Comparison of ENCODE assay signal across 8 cellular contexts in genomic region chr12:106773286-106773685, GRCh38. TPM values are rescaled to one million over a fixed set of nuclear protein-coding genes. Genes with fewer than 3 reads are reported as not detected.
A peak's percentile ranks its signal among the peaks of the same experiment; 100 is the strongest.
DNase-seq lines count a peak whose midpoint lies in the region; ATAC-seq and TF ChIP-seq lines count a peak whose summit lies in the region.

No MANE protein-coding gene starts in this region.

- no TSS peak for BruUV-seq in Panc1 (replicated peaks; lab: Mats Ljungman, UMichigan)

- H3K9me3 ChIP-seq in DOHH2 (ENCODE audit: control insufficient read depth, insufficient read depth, low read length), result no peaks in the 10 kb centered on the region
- H3K9me3 ChIP-seq in Panc1 (ENCODE audit: control insufficient read depth, insufficient read depth, low read depth, low read length), result no peaks in the 10 kb centered on the region
- H3K9me3 ChIP-seq in prostate gland, result no peaks in the 10 kb centered on the region

- DNase-seq in Panc1 (ENCODE audit: low read depth, low spot score) (no peak), epithelial cell of proximal tubule (ENCODE audit: low read depth) (peak; percentile 27), prostate gland (ENCODE audit: low spot score) (no peak), RPMI8226 (no peak), pons (ENCODE audit: low spot score) (no peak), NCI-H524 treated with DMSO at 0.1 percent for 48 hours (lab: John Stamatoyannopoulos, UW) (no peak)

- H3K79me2 ChIP-seq in DOHH2 (ENCODE audit: control insufficient read depth, low read length), result peaks cover 30% of the 10 kb centered on the region

- H3K4me3 ChIP-seq in DOHH2 (ENCODE audit: low read length), result peak overlapping the region; percentile 87
- H3K4me3 ChIP-seq in Panc1 (ENCODE audit: low read depth in 2 of 2, low read length in 2 of 2), result peak overlapping the region; percentile 84 to 98
- H3K4me3 ChIP-seq in epithelial cell of proximal tubule (ENCODE audit: low read depth, low read length), result peak overlapping the region; percentile 99
- peak overlapping the region; percentile 84 to 87 for H3K4me3 ChIP-seq in prostate gland

- no peak for ATAC-seq in Panc1
- ATAC-seq in HG02973 (IDR thresholded peaks at IDR 0.05; ENCODE audit: unreplicated experiment), result no peak

- POLR2A ChIA-PET in Panc1 (lab: Charles Lee), result no interaction called here

- 0 out of 2 replicates have a peak, but pooled peaks cover 5% of the 10 kb centered on the region for H4K20me1 ChIP-seq in DOHH2 (ENCODE audit: control insufficient read depth, insufficient read depth, low read depth, low read length)

- TF ChIP-seq CTCF in DOHH2 (IDR thresholded peaks at IDR 0.05; ENCODE audit: low read depth, low read length, poor library complexity, severe bottlenecking), result no peak
- TF ChIP-seq CTCF in Panc1 (IDR thresholded peaks at IDR 0.05), result no peak
- TF ChIP-seq CTCF in epithelial cell of proximal tubule (conservative IDR thresholded peaks at IDR 0.05; ENCODE audit: low read depth, low read length), result no peak
- no peak for TF ChIP-seq CTCF in prostate gland (IDR thresholded peaks at IDR 0.05)

- H3K27me3 ChIP-seq in DOHH2 (ENCODE audit: control insufficient read depth, low read length) (peaks cover 25% of the 10 kb centered on the region), Panc1 (ENCODE audit: control insufficient read depth, insufficient read depth, low read length) (no peaks in the 10 kb centered on the region), prostate gland (replicated peaks; ENCODE audit: insufficient read depth) (no peaks in the 10 kb centered on the region)

- no peaks in the 10 kb centered on the region for H3K9me2 ChIP-seq in DOHH2 (replicated peaks; ENCODE audit: control insufficient read depth, low read length)

- intact Hi-C loops in Panc1 (cut with micrococcal nuclease; ENCODE audit: unreplicated experiment), result no loop called here
- intact Hi-C loops in prostate gland (cut with DNase I), result loop anchor here (10.0 kb wide), 1 partner anchor 322 kb away; the partner anchor contains the start of gene CRY1

- CTCF ChIA-PET in Panc1 (lab: Charles Lee), result no interaction called here

- H3K27ac ChIP-seq in DOHH2 (ENCODE audit: low read depth, low read length) (no peak overlapping the region), Panc1 (ENCODE audit: low read length) (peak overlapping the region; percentile 99), prostate gland (peak overlapping the region; percentile 90 to 95)

- H3K4me2 ChIP-seq in DOHH2 (ENCODE audit: low read length), result peak overlapping the region; percentile 87

- no peaks in the 10 kb centered on the region; the same call in 1 of the 2 replicates for H3K36me3 ChIP-seq in DOHH2 (ENCODE audit: control insufficient read depth, low read length)
- H3K36me3 ChIP-seq in Panc1 (ENCODE audit: control insufficient read depth, insufficient read depth, low read length), result peaks cover 4% of the 10 kb centered on the region; the same call in 1 of the 2 replicates
- no peaks in the 10 kb centered on the region for H3K36me3 ChIP-seq in prostate gland

- H3F3A ChIP-seq in DOHH2 (ENCODE audit: control insufficient read depth, insufficient read depth), result peaks cover 4% of the 10 kb centered on the region

- H3K4me1 ChIP-seq in DOHH2 (ENCODE audit: control insufficient read depth, low read length) (peaks cover 26% of the 10 kb centered on the region), Panc1 (ENCODE audit: control insufficient read depth, insufficient read depth, low read length) (peaks cover 18% of the 10 kb centered on the region), prostate gland (replicated peaks) (peaks cover 4% of the 10 kb centered on the region)

- 85% methylated on average over 12 of the region's 12 CpGs for WGBS in prostate gland

- in situ Hi-C loops in Panc1 (cut with HindIII; ENCODE audit: low pct_unique_long_range_greater_than_20kb, low sequenced_read_pairs), result no loop called here

- no peak for TF ChIP-seq POLR2A in prostate gland (IDR thresholded peaks at IDR 0.05)

RNA-seq across cellular contexts. Expression of gene RIC8B, which starts 1.2 kb away (rescaled TPM):
- total RNA-seq in Panc1 (2021; ENCODE audit: unreplicated experiment) (16.1 TPM), epithelial cell of proximal tubule (6.5 and 12.2 TPM in 2 replicates), prostate gland (10 to 100 TPM in 1 of 2 donors, 1 to 10 TPM in 1; 9.2 to 12.4 TPM)
- polyA plus RNA-seq in Panc1 (2012; ENCODE audit: insufficient read length), result 8.0 TPM
